ENCODE assay signal across 8 cellular contexts in genomic region chr11:111996669-111997068, GRCh38. TPM values are rescaled to one million over a fixed set of nuclear protein-coding genes. Genes with fewer than 3 reads are reported as not detected.
A peak's percentile ranks its signal among the peaks of the same experiment; 100 is the strongest.
DNase-seq lines count a peak whose midpoint lies in the region; ATAC-seq, FAIRE-seq and TF ChIP-seq lines count a peak whose summit lies in the region.
"Not testable (repeated sequence)": the region's sequence is repeated elsewhere in the genome, so short reads cannot be mapped to it uniquely, and the experiment has no call there.

No MANE protein-coding gene starts in this region.

- H3K4me1 ChIP-seq in ACC112 (ENCODE audit: control insufficient read depth, insufficient read depth, low read length, unreplicated experiment); OCI-LY7 (ENCODE audit: insufficient read depth, low read length, poor library complexity, severe bottlenecking); astrocyte (ENCODE audit: insufficient read depth, low read length); hepatocyte (ENCODE audit: insufficient read depth); pancreas: not testable (repeated sequence)

- not testable (repeated sequence) for BruUV-seq in OCI-LY7 (replicated peaks; lab: Mats Ljungman, UMichigan)

- H3K36me3 ChIP-seq in ACC112 (ENCODE audit: insufficient read depth, low read length) (peaks cover 17% of the 10 kb centered on the region), astrocyte (ENCODE audit: insufficient read depth, low read length) (peaks cover 30% of the 10 kb centered on the region), pancreas (peaks cover 0 to 70% (median 23%) of the 10 kb centered on the region in 3 donors)
- not testable (repeated sequence) for H3K36me3 ChIP-seq in OCI-LY7 (ENCODE audit: insufficient read depth, low read length); hepatocyte (replicated peaks; ENCODE audit: insufficient read depth, low read depth)

- peak overlapping the region; percentile 51 for H3K27ac ChIP-seq in ACC112 (ENCODE audit: low read depth, low read length)
- H3K27ac ChIP-seq in OCI-LY7 (ENCODE audit: low read depth, low read length, poor library complexity, severe bottlenecking); astrocyte (ENCODE audit: low read depth, low read length); hepatocyte; pancreas: not testable (repeated sequence)

- peak in 3 of 4 donors; percentile 59 to 72 (median 59) for ATAC-seq in pancreas

- WGBS in hepatocyte (ENCODE audit: low lambda C conversion rate, missing lambda C conversion rate): 71% methylated on average over 5 of the region's 5 CpGs
- WGBS in pancreas, 2 donors: 71 to 80% methylated on average over 5 of the region's 5 CpGs

- not testable (repeated sequence) for H3K9ac ChIP-seq in astrocyte (ENCODE audit: low read length)

- H3K79me2 ChIP-seq in ACC112 (ENCODE audit: control insufficient read depth, insufficient read depth, low read length, unreplicated experiment); OCI-LY7 (ENCODE audit: insufficient read depth, low read depth, low read length); astrocyte (ENCODE audit: insufficient read depth, low read length); hepatocyte: not testable (repeated sequence)

- DNase-seq in LHCN-M2 (ENCODE audit: low read depth) (peak; percentile 55), OCI-LY7 (ENCODE audit: low spot score) (peak; percentile 18), epithelial cell of esophagus (ENCODE audit: low read depth) (peak; percentile 36)
- not testable (repeated sequence) for DNase-seq in astrocyte (ENCODE audit: low read depth); hepatocyte (ENCODE audit: low spot score); pancreas

- TF ChIP-seq CTCF in OCI-LY7 (conservative IDR thresholded peaks at IDR 0.05; ENCODE audit: low read length) (peak; percentile 61), astrocyte (IDR thresholded peaks at IDR 0.05; ENCODE audit: insufficient read depth, low read depth, low read length) (peak; percentile 38), epithelial cell of esophagus (IDR thresholded peaks at IDR 0.05; ENCODE audit: insufficient read depth, low read depth, low read length, missing control alignments) (peak; percentile 46), hepatocyte (IDR thresholded peaks at IDR 0.05; ENCODE audit: poor library complexity) (peak; percentile 49)
- not testable (repeated sequence) for TF ChIP-seq CTCF in pancreas (IDR thresholded peaks at IDR 0.05)

- peak; percentile 94 for FAIRE-seq in G401.6 (lab: Jason Lieb, UNC)
- not testable (repeated sequence) for FAIRE-seq in astrocyte (lab: Jason Lieb, UNC); pancreas (lab: Jason Lieb, UNC)

- H3K27me3 Mint-ChIP-seq in astrocyte (ENCODE audit: low read depth, unreplicated experiment): not testable (repeated sequence)

- peak overlapping the region; percentile 63 for H3K4me3 ChIP-seq in ACC112 (ENCODE audit: low read depth, low read length)
- H3K4me3 ChIP-seq in OCI-LY7 (ENCODE audit: low read depth, low read length, poor library complexity, severe bottlenecking); astrocyte (ENCODE audit: insufficient read depth, low read depth, low read length); epithelial cell of esophagus (ENCODE audit: low read length); hepatocyte; pancreas: not testable (repeated sequence)

- CTCF ChIA-PET in OCI-LY7 (lab: Charles Lee; ENCODE audit: unreplicated experiment): interaction anchor here (1.0 kb wide), 1 partner anchor 24 kb away, joined by 3 read pairs; no protein-coding TSS in a partner anchor

- not testable (repeated sequence) for H4K20me1 ChIP-seq in OCI-LY7 (ENCODE audit: insufficient read depth, low read length); astrocyte (ENCODE audit: insufficient read depth, low read length); hepatocyte (ENCODE audit: insufficient read depth, poor library complexity, severe bottlenecking)

- not testable (repeated sequence) for H3K9me2 ChIP-seq in OCI-LY7 (ENCODE audit: insufficient read depth, low read length); hepatocyte (replicated peaks; ENCODE audit: insufficient read depth)

- H3K9me3 ChIP-seq in OCI-LY7 (ENCODE audit: low read length); astrocyte (ENCODE audit: insufficient read depth, low read depth, low read length); hepatocyte (ENCODE audit: low read depth); pancreas: not testable (repeated sequence)

- not testable (repeated sequence) for H2AFZ ChIP-seq in ACC112 (ENCODE audit: low read length, unreplicated experiment); OCI-LY7 (ENCODE audit: low read length); astrocyte (ENCODE audit: low read depth, low read length); hepatocyte

- not testable (repeated sequence) for H3K4me2 ChIP-seq in OCI-LY7 (ENCODE audit: low read length); astrocyte (ENCODE audit: low read length); hepatocyte

- H3K36me3 Mint-ChIP-seq in astrocyte (ENCODE audit: low read depth, unreplicated experiment): peaks cover 11% of the 10 kb centered on the region

- H3K9me3 Mint-ChIP-seq in astrocyte (ENCODE audit: unreplicated experiment): not testable (repeated sequence)

- not testable (repeated sequence) for H3K27ac Mint-ChIP-seq in astrocyte (ENCODE audit: unreplicated experiment)

- not testable (repeated sequence) for H3K4me3 Mint-ChIP-seq in astrocyte (ENCODE audit: unreplicated experiment)

- H3K4me1 Mint-ChIP-seq in astrocyte (ENCODE audit: low read depth, unreplicated experiment): not testable (repeated sequence)

- intact Hi-C loops in OCI-LY7 (cut with micrococcal nuclease; ENCODE audit: unreplicated experiment); pancreas (cut with DNase I): not testable (repeated sequence)

- POLR2A ChIA-PET in OCI-LY7 (lab: Charles Lee): interaction anchor here (0.6 to 1.1 kb wide), 5 partner anchors 15 to 133 kb away, joined by 3 to 4 read pairs (median 3); no protein-coding TSS in a partner anchor

- H3K27me3 ChIP-seq in ACC112 (ENCODE audit: insufficient read depth, low read length); astrocyte (ENCODE audit: insufficient read depth, low read length); hepatocyte; pancreas: not testable (repeated sequence)

RNA-seq across cellular contexts. Expression of gene DLAT, which starts 28.5 kb away (rescaled TPM):
- total RNA-seq in LHCN-M2 (2014; rRNA removed) (45.2 and 47.6 TPM in 2 replicates), OCI-LY7 (2022) (46.0 and 54.1 TPM in 2 replicates), astrocyte (31.8 and 34.2 TPM in 2 replicates), hepatocyte (40.5 and 42.1 TPM in 2 replicates), pancreas (10 to 100 TPM in 2 of 6 donors, 1 to 10 TPM in 4; 5.5 to 13.9 (median 8.6) TPM)
- polyA plus RNA-seq in LHCN-M2 (2012): 16.4 TPM
- total RNA-seq in OCI-LY7 (2014; rRNA removed; shearing (Covaris generic)): 34.5 and 42.0 TPM in 2 replicates
- polyA plus RNA-seq in hepatocyte (27.9 and 32.7 TPM in 2 replicates), pancreas (1 to 10 TPM; 4.2 to 8.2 TPM)

RNA-seq across cellular contexts. Expression of gene DIXDC1, which starts 59.5 kb away (rescaled TPM):
- total RNA-seq in LHCN-M2 (2014; rRNA removed) (17.0 and 17.1 TPM in 2 replicates), OCI-LY7 (2022) (5.5 and 7.3 TPM in 2 replicates), astrocyte (16.5 and 17.3 TPM in 2 replicates), hepatocyte (14.7 and 18.4 TPM in 2 replicates), pancreas (10 to 100 TPM in 1 of 6 donors, 1 to 10 TPM in 5; 3.8 to 11.3 (median 5.9) TPM)
- polyA plus RNA-seq in LHCN-M2 (2012): 4.6 TPM
- 5.5 and 6.9 TPM in 2 replicates for total RNA-seq in OCI-LY7 (2014; rRNA removed; shearing (Covaris generic))
- polyA plus RNA-seq in hepatocyte (5.2 and 8.2 TPM in 2 replicates), pancreas (1 to 10 TPM; 3.1 to 4.2 TPM)
